In the genomic region with DNA sequence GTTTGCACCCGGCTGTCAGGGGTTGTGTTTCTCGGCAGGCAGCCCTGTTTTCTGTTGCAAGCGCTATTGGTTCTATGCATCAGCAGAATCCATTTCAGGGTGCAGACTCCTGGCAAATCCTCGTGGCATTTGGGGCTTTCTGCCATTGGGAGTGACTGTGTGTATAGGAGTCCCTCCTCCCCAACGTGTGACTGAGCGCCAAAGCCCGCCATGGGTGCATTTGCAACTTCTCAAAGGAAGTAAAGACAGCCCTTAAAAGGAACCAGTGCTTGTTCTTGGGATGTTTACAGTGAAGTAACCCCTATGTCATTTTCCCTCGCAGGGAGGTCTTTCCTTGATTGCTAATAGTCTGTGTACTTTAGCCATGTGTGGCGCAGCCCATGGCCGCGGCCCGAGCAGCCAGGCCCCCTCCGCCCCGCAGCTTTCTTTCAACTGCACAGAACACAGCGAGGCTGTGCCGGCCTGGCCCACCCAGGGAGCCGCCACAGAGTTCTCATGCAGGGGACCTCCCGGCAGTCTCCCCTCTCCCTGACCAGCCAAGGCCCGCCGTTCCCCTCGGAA, we compare ENCODE assay signal across 1 cellular context.
TF ChIP-seq lines count a peak whose summit lies in the region.

No MANE protein-coding gene starts in this region.

TF ChIP-seq in IMR-90, 13 proteins besides CTCF, POLR2A, EP300 and RAD21:
- TF ChIP-seq, protein P1, sequence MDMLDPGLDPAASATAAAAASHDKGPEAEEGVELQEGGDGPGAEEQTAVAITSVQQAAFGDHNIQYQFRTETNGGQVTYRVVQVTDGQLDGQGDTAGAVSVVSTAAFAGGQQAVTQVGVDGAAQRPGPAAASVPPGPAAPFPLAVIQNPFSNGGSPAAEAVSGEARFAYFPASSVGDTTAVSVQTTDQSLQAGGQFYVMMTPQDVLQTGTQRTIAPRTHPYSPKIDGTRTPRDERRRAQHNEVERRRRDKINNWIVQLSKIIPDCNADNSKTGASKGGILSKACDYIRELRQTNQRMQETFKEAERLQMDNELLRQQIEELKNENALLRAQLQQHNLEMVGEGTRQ (IDR thresholded peaks at IDR 0.05; ENCODE audit: low read depth, low read length): no peak
- no peak for TF ChIP-seq MAZ (IDR thresholded peaks at IDR 0.05; ENCODE audit: borderline replicate concordance, low read depth, low read length)
- no peak for TF ChIP-seq FOS (IDR thresholded peaks at IDR 0.05; ENCODE audit: low read depth, low read length)
- TF ChIP-seq CHD1 (IDR thresholded peaks at IDR 0.05; ENCODE audit: low read depth, low read length): no peak
- no peak for TF ChIP-seq BHLHE40 (IDR thresholded peaks at IDR 0.05; ENCODE audit: low read depth, low read length)
